Comparison of ENCODE assay signal across 9 cellular contexts in genomic region chr4:142404191-142404611, GRCh38.
DNase-seq lines count a peak whose midpoint lies in the region; ATAC-seq and TF ChIP-seq lines count a peak whose summit lies in the region.
"Had no signal": no experiment of that assay in that cellular context is flagged by ENCODE, and none has a peak within 500 bp of the region (broad histone marks: within the 10 kb centered on the region; RNA-seq: fewer than 3 reads in every experiment).

No MANE protein-coding gene starts in this region.

- peak overlapping the region; percentile 82 for H3K27ac ChIP-seq in left ventricle myocardium inferior (replicated peaks)
- H3K27ac ChIP-seq in WERI-Rb-1 = no peak overlapping the region

- H3K4me1 Mint-ChIP-seq in activated T-cell treated with anti-CD3 and anti-CD28 coated beads, Interleukin-2, amount 50 U/mL, for 24 hours (ENCODE audit: low read depth) = peaks cover 74% of the 10 kb centered on the region

- H3K27ac Mint-ChIP-seq in activated T-cell treated with anti-CD3 and anti-CD28 coated beads, Interleukin-2, amount 50 U/mL, for 24 hours = peak overlapping the region; percentile 100

- no peaks in the 10 kb centered on the region for H3K9me3 Mint-ChIP-seq in activated T-cell treated with anti-CD3 and anti-CD28 coated beads, Interleukin-2, amount 50 U/mL, for 24 hours

- no peak for ATAC-seq in GM19324 (IDR thresholded peaks at IDR 0.05; ENCODE audit: low FRiP score, unreplicated experiment)
- ATAC-seq in GM19455 (IDR thresholded peaks at IDR 0.05; ENCODE audit: unreplicated experiment) = no peak

- H3K36me3 Mint-ChIP-seq in activated T-cell treated with anti-CD3 and anti-CD28 coated beads, Interleukin-2, amount 50 U/mL, for 24 hours (ENCODE audit: low read depth) = peaks cover 51% of the 10 kb centered on the region

- no peaks in the 10 kb centered on the region for H3K9me3 ChIP-seq in left ventricle myocardium inferior (replicated peaks)
- H3K9me3 ChIP-seq in WERI-Rb-1 (ENCODE audit: severe bottlenecking) = no peaks in the 10 kb centered on the region
- H3K9me3 ChIP-seq: right lobe of liver had no signal

- H3K36me3 ChIP-seq in left ventricle myocardium inferior (no peaks in the 10 kb centered on the region), H7 (replicated peaks; ENCODE audit: control insufficient read depth, insufficient read depth, low read length) (no peaks in the 10 kb centered on the region), WERI-Rb-1 (no peaks in the 10 kb centered on the region)
- H3K36me3 ChIP-seq: right lobe of liver had no signal

- DNase-seq in HT-29 (ENCODE audit: low spot score) = peak; percentile 58
- peak; percentile 59 for DNase-seq in activated T-cell treated with anti-CD3 and anti-CD28 coated beads, Interleukin-2, amount 50 U/mL, for 24 hours
- DNase-seq in left ventricle myocardium inferior = no peak
- peak; percentile 28 to 39 for DNase-seq in stimulated activated CD8-positive, alpha-beta memory T cell treated with anti-CD3 and anti-CD28 coated beads, Interleukin-2, amount 100 ng/mL, for 48 hours (ENCODE audit: low read depth in 2 of 2)
- DNase-seq in H7 = no peak
- DNase-seq in WERI-Rb-1 = no peak
- DNase-seq: right lobe of liver had no signal

- TF ChIP-seq CTCF in left ventricle myocardium inferior (IDR thresholded peaks at IDR 0.05; ENCODE audit: borderline replicate concordance) = no peak
- no peak for TF ChIP-seq CTCF in WERI-Rb-1 (IDR thresholded peaks at IDR 0.05; ENCODE audit: low read depth, low read length)

- H3K27me3 ChIP-seq in left ventricle myocardium inferior (ENCODE audit: low read depth) (no peaks in the 10 kb centered on the region), H7 (ENCODE audit: control insufficient read depth, insufficient read depth, low read length) (no peaks in the 10 kb centered on the region), WERI-Rb-1 (ENCODE audit: insufficient read depth, low read depth, severe bottlenecking) (no peaks in the 10 kb centered on the region)
- H3K27me3 ChIP-seq: right lobe of liver had no signal

- no peaks in the 10 kb centered on the region for H3K27me3 Mint-ChIP-seq in activated T-cell treated with anti-CD3 and anti-CD28 coated beads, Interleukin-2, amount 50 U/mL, for 24 hours

- H3K4me3 ChIP-seq in left ventricle myocardium inferior (peak overlapping the region; percentile 68), H7 (ENCODE audit: insufficient read depth, low read depth, low read length) (no peak overlapping the region), WERI-Rb-1 (ENCODE audit: low read depth, low read length) (no peak overlapping the region)

- intact Hi-C loops in left ventricle myocardium inferior (cut with micrococcal nuclease) = no loop called here

- peak overlapping the region; percentile 91 for H3K4me3 Mint-ChIP-seq in activated T-cell treated with anti-CD3 and anti-CD28 coated beads, Interleukin-2, amount 50 U/mL, for 24 hours

- H3K4me1 ChIP-seq in left ventricle myocardium inferior = peaks cover 54% of the 10 kb centered on the region
- H3K4me1 ChIP-seq: right lobe of liver had no signal

Comparison
In these comparisons a context has a peak if more than half of its experiments do, and no peak if none do; other contexts are left out.
1. DNase-seq: peak in HT-29 (single experiment), activated T-cell treated with anti-CD3 and anti-CD28 coated beads, Interleukin-2, amount 50 U/mL, for 24 hours (single experiment) and stimulated activated CD8-positive, alpha-beta memory T cell treated with anti-CD3 and anti-CD28 coated beads, Interleukin-2, amount 100 ng/mL, for 48 hours (2 of 2); none in left ventricle myocardium inferior (single experiment), H7 (single experiment) and WERI-Rb-1 (single experiment).